Comparison of ENCODE assay signal across 10 cellular contexts in the genomic region with DNA sequence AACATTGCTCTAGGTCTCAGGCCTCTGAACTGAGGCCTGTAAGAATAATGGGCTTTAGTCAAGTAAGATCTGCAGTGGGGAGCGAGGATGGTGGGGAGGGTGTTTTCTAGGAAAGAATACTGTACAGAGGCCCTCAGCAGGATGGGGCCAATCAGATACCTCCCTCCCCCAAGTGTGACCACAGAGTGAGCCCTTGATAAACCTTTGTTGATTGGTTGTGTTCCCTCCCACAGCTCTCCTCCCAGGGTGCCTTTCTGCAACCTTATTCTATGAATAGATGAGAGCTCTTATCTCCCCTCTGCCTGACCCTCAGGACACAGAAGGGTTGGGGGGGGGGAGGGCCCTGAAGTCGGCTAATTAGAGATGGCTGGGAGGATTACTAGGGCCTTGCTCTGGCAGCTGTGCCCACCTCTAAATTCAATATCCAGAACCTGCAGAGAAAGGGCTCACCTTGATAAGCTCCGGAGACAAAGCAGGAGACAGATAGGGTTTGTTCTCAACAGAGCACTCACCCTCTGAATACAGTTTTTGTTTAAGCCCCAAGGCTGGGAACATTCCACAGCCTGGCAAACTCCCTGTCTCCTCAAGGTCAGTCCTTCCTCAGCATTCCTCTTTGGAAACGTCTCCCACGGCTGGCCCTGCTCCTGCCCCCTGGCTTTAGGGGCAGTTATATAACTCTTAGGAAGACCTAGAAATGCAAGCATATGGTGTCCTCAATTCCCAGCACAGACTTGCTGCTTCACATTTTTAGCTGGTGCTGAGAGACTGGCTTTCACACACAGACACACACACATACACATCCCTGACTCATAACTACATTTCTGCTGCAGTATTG. TPM values are rescaled to one million over a fixed set of nuclear protein-coding genes. Genes with fewer than 3 reads are reported as not detected.
DNase-seq lines count a peak whose midpoint lies in the region; ATAC-seq, FAIRE-seq and TF ChIP-seq lines count a peak whose summit lies in the region.
"Had no signal": no experiment of that assay in that cellular context is flagged by ENCODE, and none has a peak within 500 bp of the region (broad histone marks: within the 10 kb centered on the region; RNA-seq: fewer than 3 reads in every experiment).

No MANE protein-coding gene starts in this region.

- CTCF ChIA-PET in activated naive CD4-positive, alpha-beta T cell treated with anti-CD3 and anti-CD28 coated beads for 36 hours (lab: Charles Lee), result interaction anchor here (1.1 to 1.7 kb wide), 5 partner anchors 11 to 277 kb away, joined by 3 to 7 read pairs (median 3); no protein-coding TSS in a partner anchor
- CTCF ChIA-PET in K562 (lab: Yijun Ruan, JAX; ENCODE audit: low intra/inter-chr PET ratio), result interaction anchor here (0.7 to 1.1 kb wide), 2 partner anchors 42 to 1669 kb away, joined by 3 read pairs; no protein-coding TSS in a partner anchor

- H3K27me3 ChIP-seq in K562 (ENCODE audit: control insufficient read depth in 2 of 2, insufficient read depth in 2 of 2, low read length in 2 of 2) (no peaks in the 10 kb centered on the region), hepatocyte (no peaks in the 10 kb centered on the region), tibial nerve (no peaks in the 10 kb centered on the region)

- no TSS peak for BruUV-seq in K562 (replicated peaks; lab: Mats Ljungman, UMichigan)

- peak in 2 of 3 experiments; percentile 32 to 34; a peak in 2 of 6 replicates for TF ChIP-seq CTCF in K562 (IDR thresholded peaks at IDR 0.05 in 2 of 3, conservative IDR thresholded peaks at IDR 0.05 in 1 of 3; ENCODE audit: insufficient read depth in 2 of 3, low read depth in 1 of 3, low read length in 3 of 3)
- TF ChIP-seq CTCF in hepatocyte (IDR thresholded peaks at IDR 0.05; ENCODE audit: poor library complexity), result no peak
- TF ChIP-seq CTCF in tibial nerve (IDR thresholded peaks at IDR 0.05), result no peak
- no peak for TF ChIP-seq CTCF in omental fat pad (IDR thresholded peaks at IDR 0.05)

- peaks cover 5% of the 10 kb centered on the region for H3K36me3 Mint-ChIP-seq in activated naive CD4-positive, alpha-beta T cell treated with anti-CD3 and anti-CD28 coated beads, Interleukin-2, amount 50 U/mL, for 24 hours
- H3K36me3 Mint-ChIP-seq in activated naive CD4-positive, alpha-beta T cell treated with anti-CD3 and anti-CD28 coated beads for 36 hours (ENCODE audit: low read depth), result peaks cover 2% of the 10 kb centered on the region
- peaks cover 16 to 25% of the 10 kb centered on the region in 2 donors for H3K36me3 Mint-ChIP-seq in stimulated activated naive B cell treated with anti-CD40 and anti-IgM and Interleukin-4, amounts not matched to agents 10 μg/mL and 1 μg/mL and 100 μg/mL, for 72 hours

- H3K9me1 ChIP-seq in K562 (ENCODE audit: control insufficient read depth, insufficient read depth, low read length), result no peaks in the 10 kb centered on the region

- no peak for TF ChIP-seq RAD21 in K562 (CRISPR knock-in tag; conservative IDR thresholded peaks at IDR 0.05 in 1 of 2, IDR thresholded peaks at IDR 0.05 in 1 of 2)

- TF ChIP-seq EP300 in K562 (IDR thresholded peaks at IDR 0.05; ENCODE audit: low read length), result peak; percentile 92
- TF ChIP-seq EP300 in tibial nerve (IDR thresholded peaks at IDR 0.05), result no peak

- H3K4me2 ChIP-seq in K562 (ENCODE audit: insufficient read depth, low read length) (peak overlapping the region; percentile 64), hepatocyte (no peak overlapping the region)

- H2AFZ ChIP-seq in K562 (ENCODE audit: low read depth, low read length), result peak overlapping the region; percentile 46; the same call in 1 of the 2 replicates
- no peak overlapping the region for H2AFZ ChIP-seq in hepatocyte

- H3K79me2 ChIP-seq in K562 (ENCODE audit: control insufficient read depth, insufficient read depth, low read length) (peaks cover 10% of the 10 kb centered on the region; the same call in 2 of the 3 replicates), hepatocyte (peaks cover 14% of the 10 kb centered on the region)

- H3K9me3 ChIP-seq in K562 (replicated peaks; ENCODE audit: control insufficient read depth, insufficient read depth, low read depth, low read length), result no peaks in the 10 kb centered on the region
- H3K9me3 ChIP-seq in hepatocyte (ENCODE audit: low read depth), result no peaks in the 10 kb centered on the region
- no peaks in the 10 kb centered on the region for H3K9me3 ChIP-seq in tibial nerve

- peak; percentile 99 for FAIRE-seq in K562 (lab: Jason Lieb, UNC)

- ATAC-seq in K562, result peak; percentile 93
- no peak for ATAC-seq in stimulated activated naive B cell treated with anti-CD40 and anti-IgM and Interleukin-4, amounts not matched to agents 10 μg/mL and 1 μg/mL and 100 μg/mL, for 72 hours (replicated peaks)
- ATAC-seq in omental fat pad (ENCODE audit: low FRiP score), result no peak

- H3K27ac Mint-ChIP-seq in activated naive CD4-positive, alpha-beta T cell treated with anti-CD3 and anti-CD28 coated beads, Interleukin-2, amount 50 U/mL, for 24 hours, result peak overlapping the region; percentile 37
- no peak overlapping the region for H3K27ac Mint-ChIP-seq in activated naive CD4-positive, alpha-beta T cell treated with anti-CD3 and anti-CD28 coated beads for 36 hours
- H3K27ac Mint-ChIP-seq in stimulated activated naive B cell treated with anti-CD40 and anti-IgM and Interleukin-4, amounts not matched to agents 10 μg/mL and 1 μg/mL and 100 μg/mL, for 72 hours, result no peak overlapping the region
- H3K27ac Mint-ChIP-seq: B cell had no signal

- H3K27ac ChIP-seq in K562 (ENCODE audit: extremely low read depth, low read depth, low read length) (peak overlapping the region; percentile 78), hepatocyte (peak overlapping the region; percentile 23), tibial nerve (peak overlapping the region; percentile 25 to 87 (median 54))

- no peaks in the 10 kb centered on the region for H3K27me3 Mint-ChIP-seq in activated naive CD4-positive, alpha-beta T cell treated with anti-CD3 and anti-CD28 coated beads, Interleukin-2, amount 50 U/mL, for 24 hours
- H3K27me3 Mint-ChIP-seq in activated naive CD4-positive, alpha-beta T cell treated with anti-CD3 and anti-CD28 coated beads for 36 hours (ENCODE audit: low read depth), result no peaks in the 10 kb centered on the region
- no peaks in the 10 kb centered on the region for H3K27me3 Mint-ChIP-seq in stimulated activated naive B cell treated with anti-CD40 and anti-IgM and Interleukin-4, amounts not matched to agents 10 μg/mL and 1 μg/mL and 100 μg/mL, for 72 hours
- H3K27me3 Mint-ChIP-seq: B cell had no signal

- H3K4me3 Mint-ChIP-seq in activated naive CD4-positive, alpha-beta T cell treated with anti-CD3 and anti-CD28 coated beads, Interleukin-2, amount 50 U/mL, for 24 hours, result no peak overlapping the region
- H3K4me3 Mint-ChIP-seq in activated naive CD4-positive, alpha-beta T cell treated with anti-CD3 and anti-CD28 coated beads for 36 hours, result no peak overlapping the region
- H3K4me3 Mint-ChIP-seq in stimulated activated naive B cell treated with anti-CD40 and anti-IgM and Interleukin-4, amounts not matched to agents 10 μg/mL and 1 μg/mL and 100 μg/mL, for 72 hours, result no peak overlapping the region
- H3K4me3 Mint-ChIP-seq: B cell had no signal

- H3K4me1 ChIP-seq in K562 (replicated peaks in 1 of 2; ENCODE audit: control insufficient read depth in 2 of 2, insufficient read depth in 2 of 2, low read length in 2 of 2), result peaks cover 48 to 84% of the 10 kb centered on the region in 2 experiments
- peaks cover 20% of the 10 kb centered on the region for H3K4me1 ChIP-seq in hepatocyte (ENCODE audit: insufficient read depth)
- peaks cover 0 to 35% (median 10%) of the 10 kb centered on the region in 4 donors for H3K4me1 ChIP-seq in tibial nerve

- TF ChIP-seq POLR2A in K562 (conservative IDR thresholded peaks at IDR 0.05) (peak; percentile 63; the same call in 1 of the 2 replicates), tibial nerve (IDR thresholded peaks at IDR 0.05) (no peak)

- POLR2A ChIA-PET in K562 (lab: Yijun Ruan, JAX), result interaction anchor here (0.6 to 2.3 kb wide), 16 partner anchors 9 to 589 kb away, joined by 3 to 13 read pairs (median 3); no protein-coding TSS in a partner anchor

- H3K36me3 ChIP-seq in K562 (ENCODE audit: control insufficient read depth, insufficient read depth, low read length), result no peaks in the 10 kb centered on the region
- H3K36me3 ChIP-seq in hepatocyte (replicated peaks; ENCODE audit: insufficient read depth, low read depth), result no peaks in the 10 kb centered on the region
- H3K36me3 ChIP-seq in tibial nerve, result no peaks in the 10 kb centered on the region

- WGBS in K562 (ENCODE audit: insufficient coverage, low coverage, missing lambda C conversion rate), result 0% methylated on average over 5 of the region's 5 CpGs
- 39% methylated on average over 5 of the region's 5 CpGs for WGBS in hepatocyte (ENCODE audit: low lambda C conversion rate, missing lambda C conversion rate)
- WGBS in tibial nerve, 2 donors, result 26 to 39% methylated on average over 5 of the region's 5 CpGs

- H3K9me3 Mint-ChIP-seq in activated naive CD4-positive, alpha-beta T cell treated with anti-CD3 and anti-CD28 coated beads, Interleukin-2, amount 50 U/mL, for 24 hours, result no peaks in the 10 kb centered on the region
- H3K9me3 Mint-ChIP-seq in activated naive CD4-positive, alpha-beta T cell treated with anti-CD3 and anti-CD28 coated beads for 36 hours, result no peaks in the 10 kb centered on the region
- no peaks in the 10 kb centered on the region for H3K9me3 Mint-ChIP-seq in stimulated activated naive B cell treated with anti-CD40 and anti-IgM and Interleukin-4, amounts not matched to agents 10 μg/mL and 1 μg/mL and 100 μg/mL, for 72 hours

- no peak for DNase-seq in activated naive CD4-positive, alpha-beta T cell treated with anti-CD3 and anti-CD28 coated beads for 36 hours
- DNase-seq in K562 (ENCODE audit: extremely low read depth in 1 of 4, low spot score in 3 of 4), result peak; percentile 90 to 99 (median 94)
- no peak for DNase-seq in hepatocyte (ENCODE audit: low spot score)
- DNase-seq in tibial nerve (ENCODE audit: low spot score in 2 of 2), result no peak
- DNase-seq in T-helper 9 cell, result no peak
- DNase-seq in stimulated activated naive B cell treated with anti-CD40 and anti-IgM and Interleukin-4, amounts not matched to agents 10 μg/mL and 1 μg/mL and 100 μg/mL, for 72 hours, result no peak
- no peak for DNase-seq in omental fat pad (ENCODE audit: low spot score)
- DNase-seq: effector CD4-positive, alpha-beta T cell had no signal

- intact Hi-C loops in activated naive CD4-positive, alpha-beta T cell treated with anti-CD3 and anti-CD28 coated beads for 36 hours (cut with micrococcal nuclease), result no loop called here
- intact Hi-C loops in K562 (cut with micrococcal nuclease), result loop anchor here (2.0 to 5.0 kb wide), 3 partner anchors 41 to 264 kb away; no protein-coding TSS in a partner anchor

- in situ Hi-C loops in K562 (cut with MboI), result no loop called here

- H3K9me2 ChIP-seq in hepatocyte (replicated peaks; ENCODE audit: insufficient read depth), result no peaks in the 10 kb centered on the region

- peak overlapping the region; percentile 57 to 83; a peak in 3 of 4 replicates for H3K9ac ChIP-seq in K562 (ENCODE audit: insufficient read depth in 1 of 2, low read depth in 2 of 2, low read length in 2 of 2)

- peaks cover 42% of the 10 kb centered on the region for H3K4me1 Mint-ChIP-seq in activated naive CD4-positive, alpha-beta T cell treated with anti-CD3 and anti-CD28 coated beads, Interleukin-2, amount 50 U/mL, for 24 hours
- H3K4me1 Mint-ChIP-seq in activated naive CD4-positive, alpha-beta T cell treated with anti-CD3 and anti-CD28 coated beads for 36 hours (ENCODE audit: low read depth), result peaks cover 36% of the 10 kb centered on the region
- peaks cover 16 to 37% of the 10 kb centered on the region in 2 donors for H3K4me1 Mint-ChIP-seq in stimulated activated naive B cell treated with anti-CD40 and anti-IgM and Interleukin-4, amounts not matched to agents 10 μg/mL and 1 μg/mL and 100 μg/mL, for 72 hours

- H3K4me3 ChIP-seq in K562, result no peak overlapping the region
- no peak overlapping the region for H3K4me3 ChIP-seq in hepatocyte
- H3K4me3 ChIP-seq in tibial nerve, result no peak overlapping the region

- H4K20me1 ChIP-seq in K562 (replicated peaks; ENCODE audit: control insufficient read depth, insufficient read depth, low read length) (no peaks in the 10 kb centered on the region), hepatocyte (ENCODE audit: insufficient read depth, poor library complexity, severe bottlenecking) (no peaks in the 10 kb centered on the region)

RNA-seq across cellular contexts. Expression of gene ATP1A1, which starts 42.9 kb away (rescaled TPM):
- total RNA-seq in activated naive CD4-positive, alpha-beta T cell treated with anti-CD3 and anti-CD28 coated beads for 36 hours, result 100 to 1,000 TPM; 360 to 370 TPM
- total RNA-seq in K562 (2011; cell fraction: chromatin; rRNA removed; ENCODE audit: low replicate concordance), result 725 and 867 TPM in 2 replicates
- 1,035 and 1,106 TPM in 2 replicates for total RNA-seq in K562 (2011; cell fraction: nucleolus; rRNA removed)
- 881 and 968 TPM in 2 replicates for total RNA-seq in K562 (2011; cell fraction: nucleoplasm; rRNA removed)
- total RNA-seq in K562 (2014; rRNA removed) (234 and 262 TPM in 2 replicates), K562 (2014; rRNA removed; fragmentation: Illumina TruSeq; extraction: Trizol) (109 and 122 TPM in 2 replicates), K562 (2015; rRNA removed; fragmentation: Illumina TruSeq; extraction: Trizol) (99.3 and 103 TPM in 2 replicates), K562 (2021) (319 and 354 TPM in 2 replicates), hepatocyte (559 and 564 TPM in 2 replicates), tibial nerve (100 to 1,000 TPM; 226 to 325 (median 267) TPM), omental fat pad (100 to 1,000 TPM; 188 to 490 (median 254) TPM)
- polyA plus RNA-seq in K562 (2011; rRNA removed) (358 and 513 TPM in 2 replicates), K562 (2014; fragmentation: Illumina TruSeq; extraction: Trizol) (358 and 388 TPM in 2 replicates), K562 (2014; fragmentation: Nextera tagmentation; extraction: Ambion mirVana) (100 to 1,000 TPM; 113 to 135 TPM), K562 (2014; rRNA removed) (261 and 293 TPM in 2 replicates), hepatocyte (412 and 415 TPM in 2 replicates)
- polyA plus RNA-seq in K562 (2011; cell fraction: cytosol; rRNA removed), result 378 and 399 TPM in 2 replicates
- 255 and 257 TPM in 2 replicates for polyA plus RNA-seq in K562 (2011; cell fraction: nucleus; rRNA removed)
- 185 and 295 TPM in 2 replicates for polyA plus RNA-seq in K562 (2012)
- polyA minus RNA-seq in K562 (2011; rRNA and poly(A)+ RNA removed), result 616 and 874 TPM in 2 replicates
- 258 and 300 TPM in 2 replicates for polyA minus RNA-seq in K562 (2011; cell fraction: cytosol; rRNA and poly(A)+ RNA removed)
- 138 and 192 TPM in 2 replicates for polyA minus RNA-seq in K562 (2011; cell fraction: nucleus; rRNA and poly(A)+ RNA removed)

Comparison
In these comparisons a context has a peak if more than half of its experiments do, and no peak if none do; other contexts are left out.
1. DNase-seq: peak in K562 (4 of 4); none in activated naive CD4-positive, alpha-beta T cell treated with anti-CD3 and anti-CD28 coated beads for 36 hours (single experiment), hepatocyte (single experiment), tibial nerve (0 of 2), T-helper 9 cell (single experiment), stimulated activated naive B cell treated with anti-CD40 and anti-IgM and Interleukin-4, amounts not matched to agents 10 μg/mL and 1 μg/mL and 100 μg/mL, for 72 hours (single experiment) and omental fat pad (single experiment).
2. H3K27ac ChIP-seq: peak in every context shown above with its lines; median percentile 78 in K562; 54 in tibial nerve; 23 in hepatocyte.
3. CTCF ChIP-seq: peak in K562 (2 of 3); none in hepatocyte (single experiment), tibial nerve (0 of 5) and omental fat pad (0 of 3).